19 cellular contexts compared by ENCODE assay signal in genomic region chr16:3192476-3193019, GRCh38. TPM values are rescaled to one million over a fixed set of nuclear protein-coding genes. Genes with fewer than 3 reads are reported as not detected.
DNase-seq lines count a peak whose midpoint lies in the region; ATAC-seq, FAIRE-seq and TF ChIP-seq lines count a peak whose summit lies in the region.
"Had no signal": no experiment of that assay in that cellular context is flagged by ENCODE, and none has a peak within 500 bp of the region (broad histone marks: within the 10 kb centered on the region; RNA-seq: fewer than 3 reads in every experiment).

No MANE protein-coding gene starts in this region.

- TF ChIP-seq POLR2A in IMR-90 (IDR thresholded peaks at IDR 0.05; ENCODE audit: low read depth, low read length): no peak

- no peak overlapping the region for H3K14ac ChIP-seq in IMR-90 (replicated peaks; ENCODE audit: low read depth, low read length)

- 36% methylated on average over 19 of the region's 36 CpGs; no CpG with 5 or more reads in 1 of the 2 experiments for WGBS in IMR-90 (ENCODE audit: extremely low coverage in 2 of 2, insufficient read length in 1 of 2), 2 experiments
- WGBS in endodermal cell (ENCODE audit: insufficient coverage in 1 of 2, insufficient read length in 1 of 2), 2 experiments: 84 to 89% methylated on average over 36 of the region's 36 CpGs

- no peak overlapping the region for H2BK120ac ChIP-seq in IMR-90 (ENCODE audit: low read depth, low read length)

- H4K91ac ChIP-seq in IMR-90 (ENCODE audit: insufficient read depth, low read depth, low read length): no peak overlapping the region

- H3K9ac ChIP-seq in IMR-90 (ENCODE audit: low read depth, low read length) (no peak overlapping the region), endodermal cell (ENCODE audit: extremely low read depth, low read length, poor library complexity, severe bottlenecking) (no peak overlapping the region), neural progenitor cell (no peak overlapping the region)
- H3K9ac ChIP-seq: SK-N-SH had no signal

- TF ChIP-seq CTCF in IMR-90 (conservative IDR thresholded peaks at IDR 0.05; ENCODE audit: low read depth, low read length) (no peak), endodermal cell (conservative IDR thresholded peaks at IDR 0.05) (no peak), neural progenitor cell (IDR thresholded peaks at IDR 0.05) (no peak)

- H4K20me1 ChIP-seq in IMR-90 (ENCODE audit: insufficient read depth, low read length) (no peaks in the 10 kb centered on the region; the same call in 1 of the 2 replicates), neural progenitor cell (ENCODE audit: low read depth) (peaks cover 13% of the 10 kb centered on the region)

- H3K18ac ChIP-seq in IMR-90 (ENCODE audit: low read depth, low read length): no peak overlapping the region

- intact Hi-C loops in activated naive CD4-positive, alpha-beta T cell treated with anti-CD3 and anti-CD28 coated beads for 36 hours (cut with micrococcal nuclease): no loop called here
- intact Hi-C loops in IMR-90 (cut with micrococcal nuclease): no loop called here

- H3K4me3 ChIP-seq in IMR-90 (ENCODE audit: insufficient read depth, low read depth, low read length): no peak overlapping the region
- H3K4me3 ChIP-seq in endodermal cell (ENCODE audit: low read length): no peak overlapping the region
- H3K4me3 ChIP-seq in neural progenitor cell: no peak overlapping the region

- peaks cover 41% of the 10 kb centered on the region for H3K4me1 Mint-ChIP-seq in activated naive CD4-positive, alpha-beta T cell treated with anti-CD3 and anti-CD28 coated beads, Interleukin-2, amount 10 ng/mL, durations not matched to agents 7 days and 5 days
- H3K4me1 Mint-ChIP-seq in activated naive CD4-positive, alpha-beta T cell treated with anti-CD3 and anti-CD28 coated beads for 36 hours (ENCODE audit: low read depth): peaks cover 39% of the 10 kb centered on the region
- H3K4me1 Mint-ChIP-seq in endodermal cell (peaks cover 7% of the 10 kb centered on the region), neural progenitor cell (peaks cover 20% of the 10 kb centered on the region)
- H3K4me1 Mint-ChIP-seq in naive thymus-derived CD8-positive, alpha-beta T cell: peaks cover 18 to 37% (median 31%) of the 10 kb centered on the region in 4 donors

- H3K27ac Mint-ChIP-seq in activated naive CD4-positive, alpha-beta T cell treated with anti-CD3 and anti-CD28 coated beads, Interleukin-2, amount 10 ng/mL, durations not matched to agents 7 days and 5 days: peak overlapping the region; percentile 64
- no peak overlapping the region for H3K27ac Mint-ChIP-seq in activated naive CD4-positive, alpha-beta T cell treated with anti-CD3 and anti-CD28 coated beads for 36 hours
- H3K27ac Mint-ChIP-seq in endodermal cell (no peak overlapping the region), neural progenitor cell (no peak overlapping the region)
- H3K27ac Mint-ChIP-seq in naive thymus-derived CD8-positive, alpha-beta T cell: no peak overlapping the region

- H4K5ac ChIP-seq in IMR-90 (ENCODE audit: low read depth, low read length): no peak overlapping the region

- CTCF ChIA-PET in activated naive CD4-positive, alpha-beta T cell treated with anti-CD3 and anti-CD28 coated beads, Interleukin-2, amount 10 ng/mL, durations not matched to agents 7 days and 5 days (lab: Charles Lee): no interaction called here
- CTCF ChIA-PET in activated naive CD4-positive, alpha-beta T cell treated with anti-CD3 and anti-CD28 coated beads for 36 hours (lab: Charles Lee): no interaction called here
- CTCF ChIA-PET in IMR-90 (lab: Yijun Ruan, JAX): no interaction called here

- no peak for FAIRE-seq in urothelium cell line (lab: Jason Lieb, UNC)
- FAIRE-seq: A204.1, H1 had no signal

- H3F3A ChIP-seq in neural progenitor cell (ENCODE audit: low read depth): peaks cover 26% of the 10 kb centered on the region

- peaks cover 8% of the 10 kb centered on the region for H3K9me3 Mint-ChIP-seq in activated naive CD4-positive, alpha-beta T cell treated with anti-CD3 and anti-CD28 coated beads, Interleukin-2, amount 10 ng/mL, durations not matched to agents 7 days and 5 days
- H3K9me3 Mint-ChIP-seq in activated naive CD4-positive, alpha-beta T cell treated with anti-CD3 and anti-CD28 coated beads for 36 hours: no peaks in the 10 kb centered on the region
- H3K9me3 Mint-ChIP-seq in endodermal cell (peaks cover 9% of the 10 kb centered on the region), neural progenitor cell (peaks cover 11% of the 10 kb centered on the region)
- H3K9me3 Mint-ChIP-seq in naive thymus-derived CD8-positive, alpha-beta T cell: peaks cover 0 to 13% (median 2%) of the 10 kb centered on the region in 9 donors

- no peak overlapping the region for H2BK15ac ChIP-seq in IMR-90 (ENCODE audit: low read depth, low read length)

- H3K23ac ChIP-seq in IMR-90 (ENCODE audit: low read depth, low read length): no peak overlapping the region

- BruUV-seq in IMR-90 (replicated peaks; lab: Mats Ljungman, UMichigan): no TSS peak

- H3K36me3 Mint-ChIP-seq in activated naive CD4-positive, alpha-beta T cell treated with anti-CD3 and anti-CD28 coated beads, Interleukin-2, amount 10 ng/mL, durations not matched to agents 7 days and 5 days: peaks cover 18% of the 10 kb centered on the region
- no peaks in the 10 kb centered on the region for H3K36me3 Mint-ChIP-seq in activated naive CD4-positive, alpha-beta T cell treated with anti-CD3 and anti-CD28 coated beads for 36 hours (ENCODE audit: low read depth)
- H3K36me3 Mint-ChIP-seq in endodermal cell (ENCODE audit: low read depth) (no peaks in the 10 kb centered on the region), neural progenitor cell (no peaks in the 10 kb centered on the region)
- H3K36me3 Mint-ChIP-seq in naive thymus-derived CD8-positive, alpha-beta T cell: peaks cover 2 to 7% (median 4%) of the 10 kb centered on the region in 3 donors

- H3K56ac ChIP-seq in IMR-90 (ENCODE audit: extremely low read depth, insufficient read depth, low read length): no peak overlapping the region

- no peak overlapping the region for H2AK5ac ChIP-seq in IMR-90 (ENCODE audit: low read depth, low read length)

- no peaks in the 10 kb centered on the region for H3K9me1 ChIP-seq in IMR-90 (ENCODE audit: insufficient read depth, low read length)

- dilution Hi-C loops in IMR-90 (cut with HindIII; ENCODE audit: low sequenced_read_pairs, unreplicated experiment): no loop called here

- H2AFZ ChIP-seq in IMR-90 (replicated peaks; ENCODE audit: low read length, poor library complexity) (peak overlapping the region; percentile 18), neural progenitor cell (replicated peaks) (no peak overlapping the region)

- no peak overlapping the region for H2AK9ac ChIP-seq in IMR-90 (replicated peaks; ENCODE audit: low read depth, low read length, poor library complexity)

- DNase-seq in activated naive CD4-positive, alpha-beta T cell treated with anti-CD3 and anti-CD28 coated beads, Interleukin-2, amount 10 ng/mL, durations not matched to agents 7 days and 5 days: no peak
- DNase-seq in activated naive CD4-positive, alpha-beta T cell treated with anti-CD3 and anti-CD28 coated beads for 36 hours: no peak
- DNase-seq in IMR-90: no peak
- DNase-seq in endodermal cell: peak; percentile 47
- DNase-seq in naive thymus-derived CD8-positive, alpha-beta T cell: no peak
- DNase-seq in neural progenitor cell (ENCODE audit: low spot score): no peak
- no peak for DNase-seq in urothelium cell line (ENCODE audit: low spot score)
- DNase-seq: GF-D8, NCI-H1105, NCI-H2029 treated with DMSO at 0.1 percent for 48 hours, NCI-H226, NCI-H748 treated with DMSO at 0.1 percent for 48 hours, SIG-M5, SK-N-SH had no signal

- H2BK20ac ChIP-seq in IMR-90 (ENCODE audit: low read depth, low read length): no peak overlapping the region

- no peak overlapping the region for H2BK5ac ChIP-seq in IMR-90 (ENCODE audit: low read depth, low read length, poor library complexity, severe bottlenecking)

- H3K4me2 ChIP-seq in IMR-90 (ENCODE audit: low read depth, low read length) (no peak overlapping the region), neural progenitor cell (no peak overlapping the region)
- H3K4me2 ChIP-seq: SK-N-SH had no signal

- no peak for ATAC-seq in IMR-90 (ENCODE audit: low read depth)
- ATAC-seq in naive thymus-derived CD8-positive, alpha-beta T cell: no peak

- H3K4me3 Mint-ChIP-seq in activated naive CD4-positive, alpha-beta T cell treated with anti-CD3 and anti-CD28 coated beads, Interleukin-2, amount 10 ng/mL, durations not matched to agents 7 days and 5 days: no peak overlapping the region
- H3K4me3 Mint-ChIP-seq in activated naive CD4-positive, alpha-beta T cell treated with anti-CD3 and anti-CD28 coated beads for 36 hours: no peak overlapping the region
- H3K4me3 Mint-ChIP-seq in endodermal cell (peak overlapping the region; percentile 93), neural progenitor cell (no peak overlapping the region)
- no peak overlapping the region for H3K4me3 Mint-ChIP-seq in naive thymus-derived CD8-positive, alpha-beta T cell

- no peak overlapping the region for H4K8ac ChIP-seq in IMR-90 (ENCODE audit: low read depth in 2 of 2, low read length in 2 of 2)

- H3K4me1 ChIP-seq in IMR-90 (ENCODE audit: control insufficient read depth, insufficient read depth, low read length) (peaks cover 2% of the 10 kb centered on the region; the same call in 1 of the 2 replicates), endodermal cell (ENCODE audit: control insufficient read depth, insufficient read depth, low read length) (no peaks in the 10 kb centered on the region), neural progenitor cell (no peaks in the 10 kb centered on the region)

- H3K36me3 ChIP-seq in IMR-90 (ENCODE audit: control insufficient read depth, insufficient read depth, low read length) (no peaks in the 10 kb centered on the region), endodermal cell (ENCODE audit: control insufficient read depth, insufficient read depth, low read length) (no peaks in the 10 kb centered on the region), neural progenitor cell (no peaks in the 10 kb centered on the region)

- H3K27ac ChIP-seq in IMR-90 (ENCODE audit: insufficient read depth, low read length) (no peak overlapping the region), endodermal cell (ENCODE audit: low read depth, low read length) (no peak overlapping the region), neural progenitor cell (no peak overlapping the region)
- H3K27ac ChIP-seq: C4-2B had no signal

- H3K9me3 ChIP-seq in IMR-90 (ENCODE audit: control insufficient read depth, insufficient read depth, low read length): no peaks in the 10 kb centered on the region
- no peaks in the 10 kb centered on the region for H3K9me3 ChIP-seq in endodermal cell (ENCODE audit: control insufficient read depth, low read length)
- H3K9me3 ChIP-seq in neural progenitor cell (ENCODE audit: low read depth): no peaks in the 10 kb centered on the region
- H3K9me3 ChIP-seq: SK-N-SH had no signal

- POLR2A ChIA-PET in IMR-90 (lab: Charles Lee; ENCODE audit: unreplicated experiment): no interaction called here
- POLR2A ChIA-PET in naive thymus-derived CD8-positive, alpha-beta T cell (lab: Charles Lee): interaction anchor here (0.6 to 1.8 kb wide), 4 partner anchors 10 to 21 kb away, joined by 3 to 8 read pairs (median 4); no protein-coding TSS in a partner anchor

- no peak for TF ChIP-seq RAD21 in IMR-90 (IDR thresholded peaks at IDR 0.05; ENCODE audit: low read length)

- H3K79me1 ChIP-seq in IMR-90 (ENCODE audit: low read depth in 1 of 2, low read length in 2 of 2): no peaks in the 10 kb centered on the region

- peaks cover 8% of the 10 kb centered on the region; the same call in 1 of the 2 replicates for H3K27me3 ChIP-seq in IMR-90 (ENCODE audit: control insufficient read depth, insufficient read depth, low read length)
- peaks cover 44% of the 10 kb centered on the region for H3K27me3 ChIP-seq in endodermal cell (ENCODE audit: control insufficient read depth, insufficient read depth, low read length, poor library complexity, severe bottlenecking)
- peaks cover 85% of the 10 kb centered on the region for H3K27me3 ChIP-seq in neural progenitor cell

- H3K4ac ChIP-seq in IMR-90 (ENCODE audit: low read depth, low read length): no peak overlapping the region

- in situ Hi-C loops in IMR-90 (cut with MboI; ENCODE audit: low sequenced_read_pairs): no loop called here

- peaks cover 100% of the 10 kb centered on the region for H3K27me3 Mint-ChIP-seq in activated naive CD4-positive, alpha-beta T cell treated with anti-CD3 and anti-CD28 coated beads, Interleukin-2, amount 10 ng/mL, durations not matched to agents 7 days and 5 days
- H3K27me3 Mint-ChIP-seq in activated naive CD4-positive, alpha-beta T cell treated with anti-CD3 and anti-CD28 coated beads for 36 hours (ENCODE audit: low read depth): peaks cover 62% of the 10 kb centered on the region
- H3K27me3 Mint-ChIP-seq in endodermal cell (ENCODE audit: insufficient read depth) (peaks cover 66% of the 10 kb centered on the region), neural progenitor cell (ENCODE audit: insufficient read depth, low read depth) (peaks cover 51% of the 10 kb centered on the region)
- H3K27me3 Mint-ChIP-seq in naive thymus-derived CD8-positive, alpha-beta T cell: peaks cover 31 to 82% (median 53%) of the 10 kb centered on the region in 5 donors

- H3K79me2 ChIP-seq in neural progenitor cell (ENCODE audit: low read depth): no peaks in the 10 kb centered on the region

RNA-seq across cellular contexts. Expression of gene OR1F1, which starts 4.5 kb away (rescaled TPM):
- not detected for total RNA-seq in activated naive CD4-positive, alpha-beta T cell treated with anti-CD3 and anti-CD28 coated beads for 36 hours
- total RNA-seq in IMR-90 (2012; rRNA removed): not detected in 2 replicates
- 0.12 and 0.27 TPM in 2 replicates for polyA plus RNA-seq in IMR-90 (2012; rRNA removed)
- polyA plus RNA-seq in IMR-90 (2012; cell fraction: cytosol; rRNA removed): 0.18 TPM in 1 of 2 replicates, not detected in the other
- 0.29 and 0.42 TPM in 2 replicates for polyA plus RNA-seq in IMR-90 (2012; cell fraction: nucleus; rRNA removed; ENCODE audit: low replicate concordance)
- total RNA-seq in endodermal cell: under 1 TPM in 1 of 2 donors, not detected in 1; 0.29 TPM
- polyA plus RNA-seq in endodermal cell (2013, experiment 1 of 2): not detected
- not detected for polyA plus RNA-seq in endodermal cell (2013, experiment 2 of 2)
- not detected for total RNA-seq in naive thymus-derived CD8-positive, alpha-beta T cell
- not detected for polyA plus RNA-seq in naive thymus-derived CD8-positive, alpha-beta T cell
- total RNA-seq in neural progenitor cell (ENCODE audit: low replicate concordance): not detected in 2 replicates
- total RNA-seq: Daoy, HT-29 had no signal

RNA-seq across cellular contexts. Expression of gene ZNF200, which starts 42.4 kb away (rescaled TPM):
- total RNA-seq in activated naive CD4-positive, alpha-beta T cell treated with anti-CD3 and anti-CD28 coated beads for 36 hours: 10 to 100 TPM in 1 of 2 experiments, 1 to 10 TPM in 1; 9.7 to 10.1 TPM
- 7.5 and 8.3 TPM in 2 replicates for total RNA-seq in IMR-90 (2012; rRNA removed)
- 2.8 and 3.7 TPM in 2 replicates for polyA plus RNA-seq in IMR-90 (2012; rRNA removed)
- 1.3 and 1.5 TPM in 2 replicates for polyA plus RNA-seq in IMR-90 (2012; cell fraction: cytosol; rRNA removed)
- polyA plus RNA-seq in IMR-90 (2012; cell fraction: nucleus; rRNA removed; ENCODE audit: low replicate concordance): 3.0 and 5.3 TPM in 2 replicates
- 10 to 100 TPM; 11.2 TPM for total RNA-seq in endodermal cell
- polyA plus RNA-seq in endodermal cell (2013, experiment 1 of 2): 11.4 TPM
- 10.4 TPM for polyA plus RNA-seq in endodermal cell (2013, experiment 2 of 2)
- total RNA-seq in naive thymus-derived CD8-positive, alpha-beta T cell: 10 to 100 TPM; 24.5 to 25.8 TPM
- polyA plus RNA-seq in naive thymus-derived CD8-positive, alpha-beta T cell: 10 to 100 TPM in 2 of 3 donors, 1 to 10 TPM in 1; 6.8 to 14.3 (median 13.9) TPM
- 9.4 and 10.1 TPM in 2 replicates for total RNA-seq in neural progenitor cell (ENCODE audit: low replicate concordance)

RNA-seq across cellular contexts. Expression of gene ZNF213, which starts 57.7 kb away (rescaled TPM):
- total RNA-seq in activated naive CD4-positive, alpha-beta T cell treated with anti-CD3 and anti-CD28 coated beads for 36 hours: 1 to 10 TPM; 6.1 to 6.5 TPM
- 0.56 and 0.72 TPM in 2 replicates for total RNA-seq in IMR-90 (2012; rRNA removed)
- 4.0 and 4.1 TPM in 2 replicates for polyA plus RNA-seq in IMR-90 (2012; rRNA removed)
- polyA plus RNA-seq in IMR-90 (2012; cell fraction: cytosol; rRNA removed): 2.3 and 4.0 TPM in 2 replicates
- 1.7 and 4.7 TPM in 2 replicates for polyA plus RNA-seq in IMR-90 (2012; cell fraction: nucleus; rRNA removed; ENCODE audit: low replicate concordance)
- total RNA-seq in endodermal cell: 1 to 10 TPM; 5.1 to 6.3 TPM
- polyA plus RNA-seq in endodermal cell (2013, experiment 1 of 2): 11.4 TPM
- polyA plus RNA-seq in endodermal cell (2013, experiment 2 of 2): 10.5 TPM
- total RNA-seq in naive thymus-derived CD8-positive, alpha-beta T cell: 1 to 10 TPM; 8.9 to 9.2 TPM
- polyA plus RNA-seq in naive thymus-derived CD8-positive, alpha-beta T cell: 1 to 10 TPM in 1 of 3 donors, under 1 TPM in 2; 0.27 to 2.5 (median 0.90) TPM
- total RNA-seq in neural progenitor cell (ENCODE audit: low replicate concordance): 1.3 and 4.0 TPM in 2 replicates
